ENCODE assay signal across 8 cellular contexts in the genomic region with DNA sequence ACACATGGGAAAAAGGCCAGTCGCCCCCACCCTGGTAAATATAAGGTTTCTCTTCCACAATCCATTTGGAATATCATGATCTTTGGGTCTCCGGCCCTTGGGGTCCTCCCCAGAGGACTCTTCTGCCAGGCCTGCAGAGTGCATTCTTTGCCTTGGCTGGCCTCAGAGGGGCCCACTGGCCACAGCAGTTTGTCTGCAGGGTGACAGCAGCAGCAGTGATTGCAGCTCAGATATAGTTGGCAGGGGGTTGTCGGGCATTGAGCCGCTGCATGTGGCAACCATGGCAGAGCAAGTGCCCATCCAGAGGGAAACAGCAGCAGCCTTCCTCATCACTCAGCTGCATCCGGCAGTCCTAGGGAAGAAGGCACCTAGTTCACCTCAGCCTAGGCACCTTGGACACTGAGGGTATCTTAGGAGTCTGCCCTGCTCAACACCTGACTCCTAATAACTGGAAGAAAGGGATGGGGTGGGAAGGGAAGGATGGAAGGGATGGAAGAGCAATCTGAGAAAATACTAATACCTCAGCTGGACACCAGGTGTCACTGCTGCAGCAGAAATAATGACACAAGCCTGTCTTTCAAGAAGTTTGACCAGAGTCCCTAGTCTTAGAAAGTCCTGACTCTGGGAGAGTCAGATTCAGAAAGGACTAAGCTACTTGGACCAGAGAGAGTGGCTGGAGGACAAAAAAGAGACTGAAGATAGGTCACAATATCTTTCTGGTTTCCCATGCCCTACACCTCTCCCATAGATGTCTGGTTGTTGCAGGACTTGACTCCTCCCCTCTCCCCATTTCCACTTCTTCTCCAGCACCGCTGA. TPM values are rescaled to one million over a fixed set of nuclear protein-coding genes. Genes with fewer than 3 reads are reported as not detected.
A peak's percentile ranks its signal among the peaks of the same experiment; 100 is the strongest.
DNase-seq lines count a peak whose midpoint lies in the region; ATAC-seq and FAIRE-seq lines count a peak whose summit lies in the region.

No MANE protein-coding gene starts in this region.

- ATAC-seq in HG03135 (IDR thresholded peaks at IDR 0.05; ENCODE audit: unreplicated experiment) (no peak), GM19463 (IDR thresholded peaks at IDR 0.05; ENCODE audit: unreplicated experiment) (no peak)

- intact Hi-C loops in posterior vena cava (cut with DNase I) = no loop called here

- H3K36me3 Mint-ChIP-seq in activated T-cell treated with anti-CD3 and anti-CD28 coated beads, Interleukin-2, amount 50 U/mL, for 24 hours (ENCODE audit: low read depth) = no peaks in the 10 kb centered on the region

- no peaks in the 10 kb centered on the region for H3K27me3 Mint-ChIP-seq in activated T-cell treated with anti-CD3 and anti-CD28 coated beads, Interleukin-2, amount 50 U/mL, for 24 hours

- H3K9me3 Mint-ChIP-seq in activated T-cell treated with anti-CD3 and anti-CD28 coated beads, Interleukin-2, amount 50 U/mL, for 24 hours = no peaks in the 10 kb centered on the region

- H3K4me3 Mint-ChIP-seq in activated T-cell treated with anti-CD3 and anti-CD28 coated beads, Interleukin-2, amount 50 U/mL, for 24 hours = no peak overlapping the region

- DNase-seq in AG08396 (ENCODE audit: low spot score) = peak; percentile 52
- DNase-seq in NCI-H2107 treated with DMSO at 0.1 percent for 48 hours (lab: John Stamatoyannopoulos, UW; ENCODE audit: unreplicated experiment) = peak; percentile 46
- DNase-seq in activated T-cell treated with anti-CD3 and anti-CD28 coated beads, Interleukin-2, amount 50 U/mL, for 24 hours = peak; percentile 39
- peak; percentile 80 for DNase-seq in glomerular visceral epithelial cell (ENCODE audit: extremely low spot score)
- DNase-seq in posterior vena cava (ENCODE audit: low spot score) = peak; percentile 79

- no peak overlapping the region for H3K27ac Mint-ChIP-seq in activated T-cell treated with anti-CD3 and anti-CD28 coated beads, Interleukin-2, amount 50 U/mL, for 24 hours

- H3K4me1 Mint-ChIP-seq in activated T-cell treated with anti-CD3 and anti-CD28 coated beads, Interleukin-2, amount 50 U/mL, for 24 hours (ENCODE audit: low read depth) = peaks cover 2% of the 10 kb centered on the region

- peak; percentile 92 for FAIRE-seq in G401.6 (lab: Jason Lieb, UNC)

RNA-seq across cellular contexts. Expression of a gene that starts 8.9 kb away (rescaled TPM):
- 1 to 10 TPM; 5.1 to 6.4 TPM for total RNA-seq in posterior vena cava

RNA-seq across cellular contexts. Expression of a gene that starts 16.5 kb away (rescaled TPM):
- total RNA-seq in posterior vena cava = 10 to 100 TPM; 18.0 to 29.2 TPM

RNA-seq across cellular contexts. Expression of a gene that starts 36.5 kb away (rescaled TPM):
- 1 to 10 TPM; 3.8 to 5.7 TPM for total RNA-seq in posterior vena cava

RNA-seq across cellular contexts. Expression of a gene that starts 44.2 kb away (rescaled TPM):
- 10 to 100 TPM; 44.9 to 45.9 TPM for total RNA-seq in posterior vena cava

RNA-seq across cellular contexts. Expression of a gene that starts 54.5 kb away (rescaled TPM):
- total RNA-seq in posterior vena cava = 10 to 100 TPM; 53.8 to 62.2 TPM
